29 cellular contexts compared by ENCODE assay signal in the genomic region with DNA sequence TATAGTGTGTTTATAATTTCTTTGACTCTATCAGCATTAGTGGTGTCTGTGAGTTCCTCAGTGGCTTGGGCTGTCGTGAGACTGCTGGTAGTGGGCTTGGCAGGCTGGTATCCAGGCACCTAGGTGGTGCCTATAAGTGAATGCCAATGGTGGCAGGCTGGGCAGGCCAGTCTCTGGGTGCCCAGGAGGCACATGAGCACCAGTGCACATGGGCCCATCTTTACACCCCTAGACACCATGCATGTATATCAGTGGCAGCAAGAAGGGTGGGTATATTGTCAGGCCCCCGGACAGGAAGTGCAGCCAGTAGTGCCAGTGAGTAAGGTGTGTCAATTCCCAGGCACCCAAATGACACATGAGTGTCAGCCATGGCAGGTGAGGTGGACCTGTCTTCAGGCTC.
"Had no signal": no experiment of that assay in that cellular context is flagged by ENCODE, and none has a peak within 500 bp of the region (broad histone marks: within the 10 kb centered on the region; RNA-seq: fewer than 3 reads in every experiment).

No MANE protein-coding gene starts in this region.

- ATAC-seq: effector memory CD8-positive, alpha-beta T cell; esophagus mucosa; foreskin keratinocyte; gastrocnemius medialis; gastroesophageal sphincter; heart left ventricle; heart right ventricle had no signal

- FAIRE-seq: colon, endometrium, endothelial cell of umbilical vein, frontal cortex had no signal

- H3K27me3 Mint-ChIP-seq: dendritic cell treated with granulocyte-macrophage colony-stimulating factor and Interleukin-4, amounts not matched to agents 40 ng/mL and 50 ng/mL, for 4 days; effector memory CD8-positive, alpha-beta T cell had no signal

- H3K4me3 ChIP-seq: colonic mucosa, coronary artery, dorsolateral prefrontal cortex, esophagus muscularis mucosa, esophagus squamous epithelium, gastrocnemius medialis, gastroesophageal sphincter, heart left ventricle, heart right ventricle had no signal

- H3K27me3 ChIP-seq: colonic mucosa, dorsolateral prefrontal cortex, esophagus muscularis mucosa, esophagus squamous epithelium, foreskin keratinocyte, gastrocnemius medialis, gastroesophageal sphincter, heart left ventricle, heart right ventricle had no signal

- H3K4me1 ChIP-seq: colonic mucosa, esophagus muscularis mucosa, esophagus squamous epithelium, foreskin keratinocyte, gastrocnemius medialis, gastroesophageal sphincter, heart left ventricle had no signal

- H3K36me3 ChIP-seq: colonic mucosa, esophagus muscularis mucosa, esophagus squamous epithelium, gastrocnemius medialis, gastroesophageal sphincter, heart left ventricle, heart right ventricle had no signal

- H3K27ac Mint-ChIP-seq: dendritic cell treated with granulocyte-macrophage colony-stimulating factor and Interleukin-4, amounts not matched to agents 40 ng/mL and 50 ng/mL, for 4 days; effector memory CD8-positive, alpha-beta T cell; endodermal cell had no signal

- H3K4me3 Mint-ChIP-seq: dendritic cell treated with granulocyte-macrophage colony-stimulating factor and Interleukin-4, amounts not matched to agents 40 ng/mL and 50 ng/mL, for 4 days; effector memory CD8-positive, alpha-beta T cell; endodermal cell had no signal

- H3K27ac ChIP-seq: colonic mucosa, coronary artery, dorsolateral prefrontal cortex, epithelial cell of prostate, esophagus muscularis mucosa, esophagus squamous epithelium, foreskin keratinocyte, gastrocnemius medialis, gastroesophageal sphincter, heart left ventricle, heart right ventricle had no signal

- H3K9me3 ChIP-seq: colonic mucosa, esophagus muscularis mucosa, esophagus squamous epithelium, gastrocnemius medialis, gastroesophageal sphincter had no signal

- DNase-seq: colonic mucosa; cortex of kidney; dermis blood vessel endothelial cell; dorsolateral prefrontal cortex; effector CD4-positive, alpha-beta T cell; effector CD8-positive, alpha-beta T cell; effector memory CD4-positive, alpha-beta T cell; effector memory CD8-positive, alpha-beta T cell; endodermal cell; erythroblast; esophagus squamous epithelium; foreskin fibroblast; foreskin keratinocyte; foreskin melanocyte; gastrocnemius medialis; glutamatergic neuron; head of caudate nucleus; heart left ventricle; heart right ventricle had no signal
